Comparison of ENCODE assay signal across 21 cellular contexts in the genomic region with DNA sequence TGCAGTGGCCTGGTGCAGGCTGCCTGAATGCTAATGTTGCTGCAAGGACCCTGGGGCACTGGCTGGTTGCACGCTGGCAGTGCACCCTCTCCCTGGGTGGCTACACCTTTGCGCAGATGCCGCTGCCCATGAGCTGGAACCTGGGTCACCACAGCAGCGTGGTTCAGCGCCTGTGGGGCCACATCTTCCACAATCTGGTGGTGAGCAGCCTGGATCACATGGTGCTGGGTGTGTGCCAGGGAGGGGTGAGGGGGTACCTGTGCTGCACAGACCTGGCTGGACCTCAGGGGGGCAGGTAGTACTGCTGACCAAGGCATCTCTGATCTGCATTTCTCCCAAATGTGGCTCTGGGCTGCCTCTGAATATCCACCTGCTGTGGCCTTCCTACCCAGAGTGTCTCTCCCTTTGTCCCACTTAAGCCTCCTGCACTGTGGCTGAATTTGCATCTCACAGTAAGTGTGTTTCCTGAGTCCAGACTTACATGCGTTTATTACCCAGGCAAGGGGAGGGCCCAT. TPM values are rescaled to one million over a fixed set of nuclear protein-coding genes. Genes with fewer than 3 reads are reported as not detected.
DNase-seq lines count a peak whose midpoint lies in the region; ATAC-seq and TF ChIP-seq lines count a peak whose summit lies in the region.
"Had no signal": no experiment of that assay in that cellular context is flagged by ENCODE, and none has a peak within 500 bp of the region (broad histone marks: within the 10 kb centered on the region; RNA-seq: fewer than 3 reads in every experiment).

No MANE protein-coding gene starts in this region.

- H3K14ac ChIP-seq in neuronal stem cell (ENCODE audit: low read length): peak overlapping the region; percentile 22

- no peak overlapping the region for H3K4ac ChIP-seq in neuronal stem cell (ENCODE audit: low read length)

- no peak overlapping the region for H3K4me2 ChIP-seq in GM23338
- H3K4me2 ChIP-seq in neuronal stem cell (ENCODE audit: insufficient read depth, low read length, poor library complexity, severe bottlenecking): no peak overlapping the region

- peaks cover 21% of the 10 kb centered on the region for H3K4me1 Mint-ChIP-seq in GM23338
- H3K4me1 Mint-ChIP-seq in activated T-helper 17 cell treated with anti-CD3 and anti-CD28 coated beads, Interleukin-2, amount 50 U/mL, for 72 hours: no peaks in the 10 kb centered on the region

- H3K4me3 ChIP-seq in GM23338 (no peak overlapping the region), NT2/D1 (ENCODE audit: insufficient read length, low read depth) (no peak overlapping the region), neuronal stem cell (ENCODE audit: low read length in 2 of 2) (no peak overlapping the region)
- H3K4me3 ChIP-seq: GM23248, MG63 had no signal

- peak overlapping the region; percentile 16 for H4K91ac ChIP-seq in neuronal stem cell (ENCODE audit: low read depth, low read length, poor library complexity)

- H3K9ac ChIP-seq in NT2/D1 (ENCODE audit: insufficient read length, low read depth): peak overlapping the region; percentile 9
- H3K9ac ChIP-seq in neuronal stem cell (ENCODE audit: low read depth, low read length, poor library complexity): peak overlapping the region; percentile 74
- H3K9ac ChIP-seq: GM23248 had no signal

- no peak overlapping the region for H3K27ac Mint-ChIP-seq in GM23338
- no peak overlapping the region for H3K27ac Mint-ChIP-seq in activated T-helper 17 cell treated with anti-CD3 and anti-CD28 coated beads, Interleukin-2, amount 50 U/mL, for 72 hours

- H2AK5ac ChIP-seq in neuronal stem cell (ENCODE audit: low read depth, low read length): peak overlapping the region; percentile 54

- no peaks in the 10 kb centered on the region for H3K79me2 ChIP-seq in GM23338 (replicated peaks; ENCODE audit: insufficient read depth)

- peaks cover 24% of the 10 kb centered on the region for H3K27me3 Mint-ChIP-seq in GM23338 (ENCODE audit: insufficient read depth, low read depth, poor library complexity)
- H3K27me3 Mint-ChIP-seq in activated T-helper 17 cell treated with anti-CD3 and anti-CD28 coated beads, Interleukin-2, amount 50 U/mL, for 72 hours: no peaks in the 10 kb centered on the region

- H4K8ac ChIP-seq in neuronal stem cell (ENCODE audit: low read depth, low read length): no peak overlapping the region

- H2BK5ac ChIP-seq in neuronal stem cell (ENCODE audit: low read length): peak overlapping the region; percentile 50

- no CpG with 5 or more reads among the region's 6 CpGs for WGBS in neuronal stem cell (ENCODE audit: extremely low coverage in 2 of 2, insufficient read length in 2 of 2, insufficient replicate concordance in 1 of 2), 2 donors

- peak overlapping the region; percentile 23 for H2BK120ac ChIP-seq in neuronal stem cell (ENCODE audit: low read depth, low read length)

- no peaks in the 10 kb centered on the region for H3F3A ChIP-seq in GM23338 (replicated peaks; ENCODE audit: low read depth)

- H3K9me3 Mint-ChIP-seq in GM23338: no peaks in the 10 kb centered on the region; the same call in 2 of the 3 replicates
- no peaks in the 10 kb centered on the region for H3K9me3 Mint-ChIP-seq in activated T-helper 17 cell treated with anti-CD3 and anti-CD28 coated beads, Interleukin-2, amount 50 U/mL, for 72 hours

- peak; percentile 4 for ATAC-seq in GM23338
- no peak for ATAC-seq in HG02938 (IDR thresholded peaks at IDR 0.05; ENCODE audit: unreplicated experiment)
- no peak for ATAC-seq in activated T-helper 17 cell treated with anti-CD3 and anti-CD28 coated beads, Interleukin-2, amount 50 U/mL, for 72 hours (replicated peaks)
- ATAC-seq: Right ventricle myocardium inferior had no signal

- no peaks in the 10 kb centered on the region for H3K9me3 ChIP-seq in NT2/D1 (ENCODE audit: insufficient read depth, low read length)
- no peaks in the 10 kb centered on the region for H3K9me3 ChIP-seq in neuronal stem cell (replicated peaks in 1 of 2; ENCODE audit: control insufficient read depth in 2 of 2, insufficient read depth in 1 of 2, low read depth in 1 of 2, low read length in 2 of 2)
- H3K9me3 ChIP-seq: MG63 had no signal

- peak; percentile 33 for DNase-seq in NCI-H82 (lab: John Stamatoyannopoulos, UW)
- DNase-seq in NCI-H82 treated with DMSO at 0.1 percent for 48 hours (lab: John Stamatoyannopoulos, UW; ENCODE audit: unreplicated experiment): no peak
- DNase-seq in GM23338 (ENCODE audit: low spot score): no peak
- no peak for DNase-seq in NT2/D1 (ENCODE audit: low read depth, low spot score)
- DNase-seq in neuronal stem cell (ENCODE audit: low spot score): no peak
- DNase-seq in SHP77 treated with DMSO at 0.1 percent for 48 hours (lab: John Stamatoyannopoulos, UW): no peak
- DNase-seq: AML-193, GM23248, MG63, NCI-H1048, NCI-H1417 treated with DMSO at 0.1 percent for 48 hours, NCI-H187, NCI-H2107, NCI-H446 treated with DMSO at 0.1 percent for 48 hours, NCI-H774, OCI-M1 had no signal

- H3K4me3 Mint-ChIP-seq in GM23338: no peak overlapping the region
- no peak overlapping the region for H3K4me3 Mint-ChIP-seq in activated T-helper 17 cell treated with anti-CD3 and anti-CD28 coated beads, Interleukin-2, amount 50 U/mL, for 72 hours

- H2AFZ ChIP-seq in GM23338: 0 out of 2 replicates have a peak overlapping the region, but pooled peaks have one; percentile 56
- no peak overlapping the region for H2AFZ ChIP-seq in neuronal stem cell (ENCODE audit: low read length)
- H2AFZ ChIP-seq: GM23248 had no signal

- H2BK15ac ChIP-seq in neuronal stem cell (ENCODE audit: low read length): peak overlapping the region; percentile 95

- H2BK12ac ChIP-seq in neuronal stem cell (ENCODE audit: low read length): peak overlapping the region; percentile 91

- peak overlapping the region; percentile 51 for H3K18ac ChIP-seq in neuronal stem cell (ENCODE audit: low read length)

- H4K20me1 ChIP-seq in GM23338 (replicated peaks; ENCODE audit: insufficient read depth): no peaks in the 10 kb centered on the region; the same call in 1 of the 2 replicates

- H3K9me2 ChIP-seq in GM23338 (ENCODE audit: insufficient read depth): no peaks in the 10 kb centered on the region

- H3K36me3 Mint-ChIP-seq in GM23338 (ENCODE audit: low read depth): no peaks in the 10 kb centered on the region; the same call in 2 of the 3 replicates
- H3K36me3 Mint-ChIP-seq in activated T-helper 17 cell treated with anti-CD3 and anti-CD28 coated beads, Interleukin-2, amount 50 U/mL, for 72 hours (ENCODE audit: low read depth): peaks cover 6% of the 10 kb centered on the region

- H3K23ac ChIP-seq in neuronal stem cell (ENCODE audit: low read depth, low read length, poor library complexity): no peak overlapping the region

- peaks cover 19% of the 10 kb centered on the region; the same call in 1 of the 2 replicates for H3K27me3 ChIP-seq in GM23338 (ENCODE audit: insufficient read depth)
- H3K27me3 ChIP-seq in NT2/D1 (ENCODE audit: insufficient read depth, insufficient read length): no peaks in the 10 kb centered on the region
- H3K27me3 ChIP-seq in neuronal stem cell (ENCODE audit: control insufficient read depth in 3 of 3, insufficient read depth in 3 of 3, low read depth in 1 of 3, low read length in 3 of 3): peaks cover 0 to 15% (median 0%) of the 10 kb centered on the region in 3 experiments
- H3K27me3 ChIP-seq: MG63 had no signal

- no peak for TF ChIP-seq CTCF in GM23338 (conservative IDR thresholded peaks at IDR 0.05; ENCODE audit: low read depth in 2 of 2)

- H3K36me3 ChIP-seq in GM23338 (ENCODE audit: insufficient read depth) (no peaks in the 10 kb centered on the region), NT2/D1 (ENCODE audit: insufficient read depth, insufficient read length, low read length) (peaks cover 28% of the 10 kb centered on the region), neuronal stem cell (replicated peaks in 1 of 2; ENCODE audit: control insufficient read depth in 2 of 2, insufficient read depth in 2 of 2, low read length in 2 of 2) (peaks cover 4 to 14% of the 10 kb centered on the region in 2 donors)
- H3K36me3 ChIP-seq: MG63 had no signal

- no peak overlapping the region for H3K27ac ChIP-seq in GM23338 (ENCODE audit: low read depth)
- peak overlapping the region; percentile 82 for H3K27ac ChIP-seq in neuronal stem cell (replicated peaks; ENCODE audit: low read length)
- H3K27ac ChIP-seq: GM23248 had no signal

- no peaks in the 10 kb centered on the region for H3K79me1 ChIP-seq in neuronal stem cell (ENCODE audit: low read depth, low read length)

- H3K4me1 ChIP-seq in GM23338 (ENCODE audit: insufficient read depth) (peaks cover 4% of the 10 kb centered on the region; the same call in 1 of the 2 replicates), NT2/D1 (ENCODE audit: insufficient read depth, insufficient read length) (peaks cover 17% of the 10 kb centered on the region), neuronal stem cell (ENCODE audit: control insufficient read depth in 2 of 2, insufficient read depth in 1 of 2, low read depth in 1 of 2, low read length in 2 of 2) (peaks cover 29 to 31% of the 10 kb centered on the region in 2 donors)

RNA-seq across cellular contexts. Expression of a gene that starts 19.9 kb away (rescaled TPM):
- total RNA-seq in GM23338 (2014; rRNA removed; shearing (Covaris generic)): 35.8 and 48.3 TPM in 2 replicates
- polyA plus RNA-seq in GM23338 (2016; fragmentation: Nextera tagmentation; extraction: Ambion mirVana): 15.3 and 16.4 TPM in 2 replicates
- 39.6 TPM for polyA plus RNA-seq in neuronal stem cell (2013, experiment 1 of 2)
- polyA plus RNA-seq in neuronal stem cell (2013, experiment 2 of 2): 38.1 TPM
- 10 to 100 TPM; 62.7 to 95.6 TPM for total RNA-seq in activated T-helper 17 cell treated with anti-CD3 and anti-CD28 coated beads, Interleukin-2, amount 50 U/mL, for 72 hours

RNA-seq across cellular contexts. Expression of a gene that starts 28.4 kb away (rescaled TPM):
- total RNA-seq in GM23338 (2014; rRNA removed; shearing (Covaris generic)): 0.56 and 1.0 TPM in 2 replicates
- 0.47 and 0.55 TPM in 2 replicates for polyA plus RNA-seq in GM23338 (2016; fragmentation: Nextera tagmentation; extraction: Ambion mirVana)
- 1.2 TPM for polyA plus RNA-seq in neuronal stem cell (2013, experiment 1 of 2)
- 1.4 TPM for polyA plus RNA-seq in neuronal stem cell (2013, experiment 2 of 2)
- total RNA-seq in activated T-helper 17 cell treated with anti-CD3 and anti-CD28 coated beads, Interleukin-2, amount 50 U/mL, for 72 hours: under 1 TPM; 0.13 to 0.45 TPM
- total RNA-seq: Daoy, GM23248 had no signal
- polyA plus RNA-seq: AG04450, GM23248 had no signal

RNA-seq across cellular contexts. Expression of a gene that starts 46.2 kb away (rescaled TPM):
- total RNA-seq in GM23338 (2014; rRNA removed; shearing (Covaris generic)): 24.3 and 29.2 TPM in 2 replicates
- polyA plus RNA-seq in GM23338 (2016; fragmentation: Nextera tagmentation; extraction: Ambion mirVana): 83.8 and 87.5 TPM in 2 replicates
- 28.9 TPM for polyA plus RNA-seq in neuronal stem cell (2013, experiment 1 of 2)
- 28.7 TPM for polyA plus RNA-seq in neuronal stem cell (2013, experiment 2 of 2)
- total RNA-seq in activated T-helper 17 cell treated with anti-CD3 and anti-CD28 coated beads, Interleukin-2, amount 50 U/mL, for 72 hours: 10 to 100 TPM; 30.4 to 46.6 TPM
